ENCODE assay signal across 1 cellular context in genomic region chr6:37256692-37257319, GRCh38.
TF ChIP-seq lines count a peak whose summit lies in the region.

No MANE protein-coding gene starts in this region.

TF ChIP-seq in HCT116, 20 proteins besides CTCF, POLR2A, EP300 and RAD21 (continued from another document):
- TF ChIP-seq, protein P1, sequence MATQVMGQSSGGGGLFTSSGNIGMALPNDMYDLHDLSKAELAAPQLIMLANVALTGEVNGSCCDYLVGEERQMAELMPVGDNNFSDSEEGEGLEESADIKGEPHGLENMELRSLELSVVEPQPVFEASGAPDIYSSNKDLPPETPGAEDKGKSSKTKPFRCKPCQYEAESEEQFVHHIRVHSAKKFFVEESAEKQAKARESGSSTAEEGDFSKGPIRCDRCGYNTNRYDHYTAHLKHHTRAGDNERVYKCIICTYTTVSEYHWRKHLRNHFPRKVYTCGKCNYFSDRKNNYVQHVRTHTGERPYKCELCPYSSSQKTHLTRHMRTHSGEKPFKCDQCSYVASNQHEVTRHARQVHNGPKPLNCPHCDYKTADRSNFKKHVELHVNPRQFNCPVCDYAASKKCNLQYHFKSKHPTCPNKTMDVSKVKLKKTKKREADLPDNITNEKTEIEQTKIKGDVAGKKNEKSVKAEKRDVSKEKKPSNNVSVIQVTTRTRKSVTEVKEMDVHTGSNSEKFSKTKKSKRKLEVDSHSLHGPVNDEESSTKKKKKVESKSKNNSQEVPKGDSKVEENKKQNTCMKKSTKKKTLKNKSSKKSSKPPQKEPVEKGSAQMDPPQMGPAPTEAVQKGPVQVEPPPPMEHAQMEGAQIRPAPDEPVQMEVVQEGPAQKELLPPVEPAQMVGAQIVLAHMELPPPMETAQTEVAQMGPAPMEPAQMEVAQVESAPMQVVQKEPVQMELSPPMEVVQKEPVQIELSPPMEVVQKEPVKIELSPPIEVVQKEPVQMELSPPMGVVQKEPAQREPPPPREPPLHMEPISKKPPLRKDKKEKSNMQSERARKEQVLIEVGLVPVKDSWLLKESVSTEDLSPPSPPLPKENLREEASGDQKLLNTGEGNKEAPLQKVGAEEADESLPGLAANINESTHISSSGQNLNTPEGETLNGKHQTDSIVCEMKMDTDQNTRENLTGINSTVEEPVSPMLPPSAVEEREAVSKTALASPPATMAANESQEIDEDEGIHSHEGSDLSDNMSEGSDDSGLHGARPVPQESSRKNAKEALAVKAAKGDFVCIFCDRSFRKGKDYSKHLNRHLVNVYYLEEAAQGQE (IDR thresholded peaks at IDR 0.05; ENCODE audit: low read depth), result no peak
- TF ChIP-seq MAX (IDR thresholded peaks at IDR 0.05) (no peak), EZH2 (IDR thresholded peaks at IDR 0.05) (no peak), ZFX (IDR thresholded peaks at IDR 0.05) (no peak), CBX3 (IDR thresholded peaks at IDR 0.05; ENCODE audit: low read depth) (no peak), EGR1 (IDR thresholded peaks at IDR 0.05; ENCODE audit: low read depth) (no peak)
- TF ChIP-seq, protein P2, sequence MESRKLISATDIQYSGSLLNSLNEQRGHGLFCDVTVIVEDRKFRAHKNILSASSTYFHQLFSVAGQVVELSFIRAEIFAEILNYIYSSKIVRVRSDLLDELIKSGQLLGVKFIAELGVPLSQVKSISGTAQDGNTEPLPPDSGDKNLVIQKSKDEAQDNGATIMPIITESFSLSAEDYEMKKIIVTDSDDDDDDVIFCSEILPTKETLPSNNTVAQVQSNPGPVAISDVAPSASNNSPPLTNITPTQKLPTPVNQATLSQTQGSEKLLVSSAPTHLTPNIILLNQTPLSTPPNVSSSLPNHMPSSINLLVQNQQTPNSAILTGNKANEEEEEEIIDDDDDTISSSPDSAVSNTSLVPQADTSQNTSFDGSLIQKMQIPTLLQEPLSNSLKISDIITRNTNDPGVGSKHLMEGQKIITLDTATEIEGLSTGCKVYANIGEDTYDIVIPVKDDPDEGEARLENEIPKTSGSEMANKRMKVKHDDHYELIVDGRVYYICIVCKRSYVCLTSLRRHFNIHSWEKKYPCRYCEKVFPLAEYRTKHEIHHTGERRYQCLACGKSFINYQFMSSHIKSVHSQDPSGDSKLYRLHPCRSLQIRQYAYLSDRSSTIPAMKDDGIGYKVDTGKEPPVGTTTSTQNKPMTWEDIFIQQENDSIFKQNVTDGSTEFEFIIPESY (IDR thresholded peaks at IDR 0.05; ENCODE audit: extremely low read depth, insufficient replicate concordance, low read length), result no peak
TF ChIP-seq in HCT116: peak in this region for 0.
